In genomic region chr5:157273131-157273556, GRCh38 we compare ENCODE assay signal across 9 cellular contexts. TPM values are rescaled to one million over a fixed set of nuclear protein-coding genes. Genes with fewer than 3 reads are reported as not detected.
A peak's percentile ranks its signal among the peaks of the same experiment; 100 is the strongest.
DNase-seq lines count a peak whose midpoint lies in the region; ATAC-seq, FAIRE-seq and TF ChIP-seq lines count a peak whose summit lies in the region.
"Had no signal": no experiment of that assay in that cellular context is flagged by ENCODE, and none has a peak within 500 bp of the region (broad histone marks: within the 10 kb centered on the region; RNA-seq: fewer than 3 reads in every experiment).

No MANE protein-coding gene starts in this region.

- no peak for TF ChIP-seq POLR2A in K562 (conservative IDR thresholded peaks at IDR 0.05)

- TF ChIP-seq CTCF in K562 (IDR thresholded peaks at IDR 0.05 in 2 of 3, conservative IDR thresholded peaks at IDR 0.05 in 1 of 3; ENCODE audit: insufficient read depth in 2 of 3, low read depth in 1 of 3, low read length in 3 of 3) (no peak), type B pancreatic cell (conservative IDR thresholded peaks at IDR 0.05) (no peak), psoas muscle (IDR thresholded peaks at IDR 0.05) (no peak)

- no peaks in the 10 kb centered on the region for H3K36me3 ChIP-seq in K562 (ENCODE audit: control insufficient read depth, insufficient read depth, low read length)
- H3K36me3 ChIP-seq in psoas muscle (ENCODE audit: insufficient read depth in 1 of 2, low read depth in 1 of 2): no peaks in the 10 kb centered on the region

- H3K27ac Mint-ChIP-seq in type B pancreatic cell: no peak overlapping the region

- H3K27ac ChIP-seq in K562 (ENCODE audit: extremely low read depth, low read depth, low read length) (peak overlapping the region; percentile 51; the same call in 2 of the 3 replicates), psoas muscle (no peak overlapping the region)

- H3K4me1 ChIP-seq in K562 (replicated peaks in 1 of 2; ENCODE audit: control insufficient read depth in 2 of 2, insufficient read depth in 2 of 2, low read length in 2 of 2) (peaks cover 0 to 30% of the 10 kb centered on the region in 2 experiments; a peak in 3 of 5 replicates), psoas muscle (peaks cover 3% of the 10 kb centered on the region)

- H3K9me3 ChIP-seq in K562 (replicated peaks; ENCODE audit: control insufficient read depth, insufficient read depth, low read depth, low read length) (no peaks in the 10 kb centered on the region), psoas muscle (no peaks in the 10 kb centered on the region)

- CTCF ChIA-PET in K562 (lab: Yijun Ruan, JAX; ENCODE audit: low intra/inter-chr PET ratio): no interaction called here

- no peak for TF ChIP-seq EP300 in K562 (IDR thresholded peaks at IDR 0.05; ENCODE audit: low read length)

- WGBS in K562 (ENCODE audit: insufficient coverage, low coverage, missing lambda C conversion rate): 0% methylated on average over 1 of the region's 1 CpG
- 65 to 84% (median 71%) methylated on average over 1 of the region's 1 CpG for WGBS in psoas muscle, 3 donors

- no peak overlapping the region for H3K9ac ChIP-seq in K562 (ENCODE audit: insufficient read depth in 1 of 2, low read depth in 2 of 2, low read length in 2 of 2)

- no TSS peak for BruUV-seq in K562 (replicated peaks; lab: Mats Ljungman, UMichigan)

- H3K4me3 Mint-ChIP-seq in type B pancreatic cell: no peak overlapping the region

- H3K4me2 ChIP-seq in K562 (ENCODE audit: insufficient read depth, low read length): no peak overlapping the region; the same call in 1 of the 2 replicates

- ATAC-seq in GM18498 (IDR thresholded peaks at IDR 0.05; ENCODE audit: unreplicated experiment) (peak; percentile 47), GM21423 (IDR thresholded peaks at IDR 0.05; ENCODE audit: unreplicated experiment) (peak; percentile 46), HG03571 (IDR thresholded peaks at IDR 0.05; ENCODE audit: unreplicated experiment) (peak; percentile 45), K562 (peak; percentile 91), psoas muscle (no peak)

- H3K9me1 ChIP-seq in K562 (ENCODE audit: control insufficient read depth, insufficient read depth, low read length): no peaks in the 10 kb centered on the region

- H4K20me1 ChIP-seq in K562 (replicated peaks; ENCODE audit: control insufficient read depth, insufficient read depth, low read length): no peaks in the 10 kb centered on the region

- H3K79me2 ChIP-seq in K562 (ENCODE audit: control insufficient read depth, insufficient read depth, low read length): no peaks in the 10 kb centered on the region

- intact Hi-C loops in K562 (cut with micrococcal nuclease) (no loop called here), psoas muscle (cut with DNase I) (no loop called here)

- FAIRE-seq in K562 (lab: Jason Lieb, UNC): no peak

- no peak for TF ChIP-seq RAD21 in K562 (CRISPR knock-in tag; conservative IDR thresholded peaks at IDR 0.05 in 1 of 2, IDR thresholded peaks at IDR 0.05 in 1 of 2)

- no peaks in the 10 kb centered on the region for H3K27me3 Mint-ChIP-seq in type B pancreatic cell

- no peak overlapping the region for H3K4me3 ChIP-seq in K562
- H3K4me3 ChIP-seq in psoas muscle: no peak overlapping the region
- H3K4me3 ChIP-seq: skin epidermis had no signal

- POLR2A ChIA-PET in K562 (lab: Yijun Ruan, JAX): interaction anchor here (0.6 to 1.3 kb wide), 3 partner anchors 10 to 152 kb away, joined by 3 to 5 read pairs (median 4); no protein-coding TSS in a partner anchor

- peaks cover 3% of the 10 kb centered on the region for H3K36me3 Mint-ChIP-seq in type B pancreatic cell

- peaks cover 15% of the 10 kb centered on the region for H3K4me1 Mint-ChIP-seq in type B pancreatic cell (ENCODE audit: unreplicated experiment)

- peaks cover 4% of the 10 kb centered on the region for H3K9me3 Mint-ChIP-seq in type B pancreatic cell

- H2AFZ ChIP-seq in K562 (ENCODE audit: low read depth, low read length): peak overlapping the region; percentile 71

- in situ Hi-C loops in K562 (cut with MboI): no loop called here

- H3K27me3 ChIP-seq in K562 (ENCODE audit: control insufficient read depth in 2 of 2, insufficient read depth in 2 of 2, low read length in 2 of 2) (peaks cover 0 to 7% of the 10 kb centered on the region in 2 experiments; a peak in 3 of 5 replicates), psoas muscle (ENCODE audit: insufficient read depth in 3 of 3, low read length in 2 of 3) (no peaks in the 10 kb centered on the region)

- DNase-seq in K562 (ENCODE audit: extremely low read depth in 1 of 4, low spot score in 3 of 4): peak in 1 of 4 experiments; percentile 31
- no peak for DNase-seq in activated gamma-delta T cell (lab: John Stamatoyannopoulos, UW)
- DNase-seq in type B pancreatic cell (ENCODE audit: extremely low spot score, unreplicated experiment): no peak
- no peak for DNase-seq in psoas muscle
- DNase-seq in inferior parietal cortex (ENCODE audit: extremely low spot score): no peak

TF ChIP-seq in K562, 482 proteins besides CTCF, POLR2A, EP300 and RAD21 (continues in another document):
- TF ChIP-seq ZNF395 (CRISPR knock-in tag; IDR thresholded peaks at IDR 0.05) (peak; percentile 71; the same call in 1 of the 2 replicates), ZBTB1 (CRISPR knock-in tag; IDR thresholded peaks at IDR 0.05; ENCODE audit: borderline replicate concordance, low read depth) (no peak), ZNF23 (CRISPR knock-in tag; IDR thresholded peaks at IDR 0.05) (peak; percentile 66; the same call in 1 of the 2 replicates), NR0B1 (IDR thresholded peaks at IDR 0.05; ENCODE audit: partially characterized antibody) (no peak), SFPQ (IDR thresholded peaks at IDR 0.05; ENCODE audit: low read depth, low read length) (no peak), ATF7 (IDR thresholded peaks at IDR 0.05) (no peak), ESRRA (IDR thresholded peaks at IDR 0.05; ENCODE audit: borderline replicate concordance, low read depth) (peak; percentile 85; the same call in 1 of the 2 replicates), KLF13 (tag; IDR thresholded peaks at IDR 0.05; ENCODE audit: borderline replicate concordance, low read depth) (no peak), SUPT5H (IDR thresholded peaks at IDR 0.05) (no peak)

RNA-seq across cellular contexts. Expression of gene CYFIP2, which starts 7.2 kb away (rescaled TPM):
- total RNA-seq in K562 (2011; cell fraction: chromatin; rRNA removed; ENCODE audit: low replicate concordance): 0.39 and 0.42 TPM in 2 replicates
- total RNA-seq in K562 (2011; cell fraction: nucleolus; rRNA removed): 1.6 TPM in 1 of 2 replicates, not detected in the other
- 0.38 and 1.2 TPM in 2 replicates for total RNA-seq in K562 (2011; cell fraction: nucleoplasm; rRNA removed)
- 1.2 and 2.4 TPM in 2 replicates for total RNA-seq in K562 (2014; rRNA removed)
- total RNA-seq in K562 (2014; rRNA removed; fragmentation: Illumina TruSeq; extraction: Trizol): 1.5 TPM in 2 replicates
- 0.76 and 0.83 TPM in 2 replicates for total RNA-seq in K562 (2015; rRNA removed; fragmentation: Illumina TruSeq; extraction: Trizol)
- total RNA-seq in K562 (2021): 2.9 and 3.6 TPM in 2 replicates
- not detected in 2 replicates for polyA plus RNA-seq in K562 (2011; rRNA removed)
- polyA plus RNA-seq in K562 (2011; cell fraction: cytosol; rRNA removed): 0.09 TPM in 1 of 2 replicates, not detected in the other
- 0.24 TPM in 1 of 2 replicates, not detected in the other for polyA plus RNA-seq in K562 (2011; cell fraction: nucleus; rRNA removed)
- 5.8 and 50.1 TPM in 2 replicates for polyA plus RNA-seq in K562 (2012)
- 1.8 and 2.2 TPM in 2 replicates for polyA plus RNA-seq in K562 (2014; fragmentation: Illumina TruSeq; extraction: Trizol)
- 1 to 10 TPM; 1.1 to 1.3 TPM for polyA plus RNA-seq in K562 (2014; fragmentation: Nextera tagmentation; extraction: Ambion mirVana)
- polyA plus RNA-seq in K562 (2014; rRNA removed): 1.5 TPM in 2 replicates
- polyA minus RNA-seq in K562 (2011; rRNA and poly(A)+ RNA removed): not detected in 2 replicates
- polyA minus RNA-seq in K562 (2011; cell fraction: cytosol; rRNA and poly(A)+ RNA removed): not detected in 2 replicates
- polyA minus RNA-seq in K562 (2011; cell fraction: nucleus; rRNA and poly(A)+ RNA removed): 0.27 TPM in 1 of 2 replicates, not detected in the other
- 59.4 and 61.4 TPM in 2 replicates for total RNA-seq in type B pancreatic cell (ENCODE audit: low replicate concordance)
- total RNA-seq in psoas muscle: 1 to 10 TPM; 4.9 to 8.3 (median 6.4) TPM
- polyA plus RNA-seq in psoas muscle: 1 to 10 TPM in 2 of 3 donors, under 1 TPM in 1; 0.61 to 4.8 (median 1.7) TPM

Comparison
In these comparisons a context has a peak if more than half of its experiments do, and no peak if none do; other contexts are left out.
1. ATAC-seq: peak in GM18498 (single experiment), GM21423 (single experiment), HG03571 (single experiment) and K562 (single experiment); none in psoas muscle (0 of 4).